ENCODE assay signal across 8 cellular contexts in the genomic region with DNA sequence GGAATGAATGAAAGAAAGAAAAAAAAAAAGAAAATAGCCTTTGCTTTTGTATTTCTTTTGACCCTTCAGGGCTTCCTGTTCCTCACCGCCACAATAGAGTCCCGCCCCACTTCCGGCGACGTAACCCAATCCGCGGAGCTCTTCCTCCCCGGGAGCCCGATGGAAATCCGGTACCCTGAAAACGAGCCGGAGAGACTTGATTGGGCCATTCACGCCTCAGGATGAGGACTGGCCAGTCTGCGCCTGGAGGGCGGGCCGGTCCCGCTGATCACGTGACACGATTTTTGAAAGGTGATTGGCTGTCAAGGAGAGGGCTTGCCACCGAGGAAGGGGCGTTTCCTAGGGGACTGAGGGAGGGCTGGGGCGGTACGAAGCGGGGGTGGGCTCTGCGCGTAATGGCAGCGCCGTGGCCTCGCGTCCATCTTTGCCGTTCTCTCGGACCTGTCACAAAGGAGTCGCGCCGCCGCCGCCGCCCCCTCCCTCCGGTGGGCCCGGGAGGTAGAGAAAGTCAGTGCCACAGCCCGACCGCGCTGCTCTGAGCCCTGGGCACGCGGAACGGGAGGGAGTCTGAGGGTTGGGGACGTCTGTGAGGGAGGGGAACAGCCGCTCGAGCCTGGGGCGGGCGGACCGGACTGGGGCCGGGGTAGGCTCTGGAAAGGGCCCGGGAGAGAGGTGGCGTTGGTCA. TPM values are rescaled to one million over a fixed set of nuclear protein-coding genes. Genes with fewer than 3 reads are reported as not detected.
DNase-seq lines count a peak whose midpoint lies in the region; ATAC-seq and TF ChIP-seq lines count a peak whose summit lies in the region.

TSS of gene PSME3IP1 (minus strand) at position 95 of the 685 bp plus-strand sequence. CDS start 12,185 bp downstream, outside the sequence.
TSS of gene RSPRY1 (plus strand) at position 385 of the 685 bp plus-strand sequence. CDS start 18,330 bp downstream, outside the sequence.

- ATAC-seq in HG02870 (IDR thresholded peaks at IDR 0.05; ENCODE audit: unreplicated experiment) (peak; percentile 89), heart left ventricle (peak; percentile 97 to 99 (median 98))

- no peak for TF ChIP-seq CTCF in GM13976 (IDR thresholded peaks at IDR 0.05; ENCODE audit: borderline replicate concordance, control extremely low read depth, extremely low read depth, insufficient read depth, missing control alignments)
- no peak for TF ChIP-seq CTCF in heart left ventricle (IDR thresholded peaks at IDR 0.05)
- no peak for TF ChIP-seq CTCF in type B pancreatic cell (conservative IDR thresholded peaks at IDR 0.05)

- DNase-seq in GM13976 (ENCODE audit: low spot score) (peak; percentile 100), NCI-H146 treated with DMSO at 0.1 percent for 48 hours (lab: John Stamatoyannopoulos, UW; ENCODE audit: unreplicated experiment) (peak; percentile 89), amniotic epithelial cell (ENCODE audit: low read depth) (peak; percentile 99), heart left ventricle (peak; percentile 97 to 99 (median 99)), pons (ENCODE audit: low spot score) (peak; percentile 100), type B pancreatic cell (ENCODE audit: extremely low spot score, unreplicated experiment) (peak; percentile 98)

- no peaks in the 10 kb centered on the region for H3K9me3 Mint-ChIP-seq in type B pancreatic cell

- TF ChIP-seq POLR2A in heart left ventricle (IDR thresholded peaks at IDR 0.05): peak in 1 of 2 donors; percentile 71

- H3K4me3 Mint-ChIP-seq in type B pancreatic cell: peak within 1 kb of the TSS; percentile 99

- H3K4me3 ChIP-seq in heart left ventricle: peak within 1 kb of the TSS; percentile 80 to 99 (median 93)

- H3K4me1 ChIP-seq in heart left ventricle: peaks cover 8 to 48% (median 26%) of the 10 kb centered on the region in 12 donors

- in situ Hi-C loops in GM13976 (cut with MboI; ENCODE audit: low sequenced_read_pairs, unreplicated experiment): no loop called here

- H3K27me3 ChIP-seq in heart left ventricle: no peaks in the 10 kb centered on the region

- H3K27me3 Mint-ChIP-seq in type B pancreatic cell: no peaks in the 10 kb centered on the region

- peak within 1 kb of the TSS; percentile 94 for H3K27ac Mint-ChIP-seq in type B pancreatic cell

- H3K4me1 Mint-ChIP-seq in type B pancreatic cell (ENCODE audit: unreplicated experiment): peaks cover 29% of the 10 kb centered on the region

- 0% methylated on average over 26 to 55 of the region's 55 CpGs for WGBS in heart left ventricle, 4 donors

- H3K36me3 Mint-ChIP-seq in type B pancreatic cell: no peaks in the 10 kb centered on the region

- H3K27ac ChIP-seq in heart left ventricle: peak within 1 kb of the TSS; percentile 78 to 97 (median 94)

- peaks cover 0 to 12% (median 0%) of the 10 kb centered on the region in 9 donors for H3K36me3 ChIP-seq in heart left ventricle

- no peaks in the 10 kb centered on the region for H3K9me3 ChIP-seq in heart left ventricle

- intact Hi-C loops in T-helper 1 cell treated with Interleukin-12 subunit alpha and Interleukin-12 subunit beta and Interleukin-4 antibody, amounts not matched to agents 30 ng/mL and 1 ng/mL, for 36 hours (cut with micrococcal nuclease): loop anchor here (1.0 to 5.0 kb wide), 16 partner anchors 57 to 829 kb away; partner anchors contain the start of genes ARL2BP, CCDC102A, CIAPIN1 and COQ9
- intact Hi-C loops in heart left ventricle (cut with DNase I): loop anchor here in 1 of 10 donors (2.0 to 5.0 kb wide), 2 partner anchors 59 to 111 kb away; partner anchors contain the start of gene ARL2BP

RNA-seq across cellular contexts. Expression of gene PSME3IP1, which starts in this region (rescaled TPM):
- total RNA-seq in T-helper 1 cell treated with Interleukin-12 subunit alpha and Interleukin-12 subunit beta and Interleukin-4 antibody, amounts not matched to agents 30 ng/mL and 1 ng/mL, for 36 hours: 115 and 135 TPM in 2 replicates
- 10 to 100 TPM; 48.8 to 71.9 (median 65.8) TPM for total RNA-seq in heart left ventricle
- polyA plus RNA-seq in heart left ventricle: 10 to 100 TPM; 37.8 to 74.6 TPM
- total RNA-seq in type B pancreatic cell (ENCODE audit: low replicate concordance): 90.1 and 94.4 TPM in 2 replicates

RNA-seq across cellular contexts. Expression of gene RSPRY1, which starts in this region (rescaled TPM):
- total RNA-seq in T-helper 1 cell treated with Interleukin-12 subunit alpha and Interleukin-12 subunit beta and Interleukin-4 antibody, amounts not matched to agents 30 ng/mL and 1 ng/mL, for 36 hours: 38.3 TPM in 2 replicates
- total RNA-seq in heart left ventricle (10 to 100 TPM; 13.4 to 22.9 (median 17.1) TPM), type B pancreatic cell (ENCODE audit: low replicate concordance) (36.3 and 49.9 TPM in 2 replicates)
- 10 to 100 TPM in 1 of 2 donors, 1 to 10 TPM in 1; 5.4 to 22.2 TPM for polyA plus RNA-seq in heart left ventricle

Comparison
In these comparisons a context has a peak if more than half of its experiments do, and no peak if none do; other contexts are left out.
1. Peak in every context shown above with its lines: DNase-seq, ATAC-seq, H3K4me3 ChIP-seq and H3K27ac ChIP-seq.